Comparison of ENCODE assay signal across 8 cellular contexts in the genomic region with DNA sequence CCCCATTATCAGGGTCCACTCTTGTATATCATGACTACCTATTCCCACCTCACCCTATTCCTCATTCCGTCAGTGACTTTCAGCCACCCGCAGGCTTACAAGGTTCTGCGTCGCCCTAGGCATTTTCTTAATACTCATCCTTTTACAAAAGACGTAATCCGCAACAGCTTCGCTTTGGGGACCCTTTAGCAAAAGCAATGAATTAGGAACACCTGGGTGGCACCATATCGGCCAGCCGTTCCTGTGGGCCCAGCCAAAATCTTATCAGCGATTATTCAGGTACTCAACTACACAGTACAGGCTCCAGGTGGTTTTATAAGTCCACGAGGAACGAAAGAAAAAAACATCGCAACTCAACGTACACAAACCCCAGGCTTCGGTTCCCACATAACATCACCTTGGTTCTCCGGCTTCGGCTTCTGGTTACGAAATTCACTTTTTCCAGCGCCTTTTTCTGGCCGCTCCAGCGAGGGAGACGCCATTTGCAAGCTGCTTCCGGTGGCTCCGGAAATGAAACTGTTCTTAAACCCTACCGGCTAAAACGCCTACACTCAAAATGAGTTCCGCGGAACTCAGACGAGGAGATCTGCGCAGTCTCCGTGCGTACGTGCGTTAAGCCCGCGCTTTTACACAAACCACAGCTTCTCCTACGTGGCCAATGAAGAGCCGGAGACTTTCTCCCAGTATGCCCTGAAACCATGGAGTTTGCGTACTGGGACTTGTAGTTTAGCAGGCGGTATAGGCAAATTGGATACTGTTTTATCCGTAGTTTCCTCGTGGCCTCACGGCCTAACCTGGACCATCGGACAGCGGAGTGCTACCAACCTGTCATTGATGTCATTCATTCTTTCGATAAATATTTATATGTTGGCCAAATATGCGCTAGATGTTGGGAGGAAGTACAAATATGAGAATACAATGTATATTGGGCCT. TPM values are rescaled to one million over a fixed set of nuclear protein-coding genes. Genes with fewer than 3 reads are reported as not detected.
A peak's percentile ranks its signal among the peaks of the same experiment; 100 is the strongest.
DNase-seq lines count a peak whose midpoint lies in the region; ATAC-seq and TF ChIP-seq lines count a peak whose summit lies in the region.

Gene KRR1 (minus strand): TSS at position 494 of the 933 bp plus-strand sequence. CDS start 12 bp downstream, at position 482.

- peak; percentile 77 to 94 for DNase-seq in NCI-H187 (lab: John Stamatoyannopoulos, UW)
- peak; percentile 57 to 99 (median 83) for DNase-seq in T-helper 2 cell
- DNase-seq in left ventricle myocardium inferior: peak; percentile 90
- peak; percentile 69 for DNase-seq in progenitor cell of endocrine pancreas (ENCODE audit: low spot score, unreplicated experiment)
- peak; percentile 95 for DNase-seq in ureter (ENCODE audit: low spot score)

- peak within 1 kb of the TSS; percentile 83 for H3K4me3 ChIP-seq in left ventricle myocardium inferior

- no peaks in the 10 kb centered on the region for H3K9me3 ChIP-seq in left ventricle myocardium inferior (replicated peaks)

- peaks cover 41% of the 10 kb centered on the region for H3K4me1 ChIP-seq in left ventricle myocardium inferior

- peaks cover 27% of the 10 kb centered on the region for H3K4me1 Mint-ChIP-seq in progenitor cell of endocrine pancreas (ENCODE audit: low read depth)

- no peaks in the 10 kb centered on the region for H3K9me3 Mint-ChIP-seq in progenitor cell of endocrine pancreas (ENCODE audit: low read depth)

- H3K27me3 ChIP-seq in left ventricle myocardium inferior (ENCODE audit: low read depth): no peaks in the 10 kb centered on the region

- peaks cover 6% of the 10 kb centered on the region for H3K36me3 ChIP-seq in left ventricle myocardium inferior

- intact Hi-C loops in left ventricle myocardium inferior (cut with micrococcal nuclease): no loop called here

- H3K4me3 Mint-ChIP-seq in progenitor cell of endocrine pancreas (ENCODE audit: low read depth): peak within 1 kb of the TSS; percentile 100

- peak within 1 kb of the TSS; percentile 88 for H3K27ac ChIP-seq in angular gyrus (ENCODE audit: low read depth, low read length)
- peak within 1 kb of the TSS; percentile 78 for H3K27ac ChIP-seq in left ventricle myocardium inferior (replicated peaks)

- H3K27ac Mint-ChIP-seq in progenitor cell of endocrine pancreas: peak within 1 kb of the TSS; percentile 99

- H3K27me3 Mint-ChIP-seq in progenitor cell of endocrine pancreas: no peaks in the 10 kb centered on the region

- H3K36me3 Mint-ChIP-seq in progenitor cell of endocrine pancreas (ENCODE audit: insufficient read depth): peaks cover 2% of the 10 kb centered on the region

- TF ChIP-seq CTCF in left ventricle myocardium inferior (IDR thresholded peaks at IDR 0.05; ENCODE audit: borderline replicate concordance) (peak; percentile 38), progenitor cell of endocrine pancreas (IDR thresholded peaks at IDR 0.05; ENCODE audit: unreplicated experiment) (peak; percentile 21)

- peak; percentile 97 for ATAC-seq in GM18498 (IDR thresholded peaks at IDR 0.05; ENCODE audit: unreplicated experiment)
- peak; percentile 96 for ATAC-seq in HG02938 (IDR thresholded peaks at IDR 0.05; ENCODE audit: unreplicated experiment)

RNA-seq across cellular contexts. Expression of gene KRR1, which starts in this region (rescaled TPM):
- total RNA-seq in left ventricle myocardium inferior (32.7 TPM), progenitor cell of endocrine pancreas (71.2 and 71.3 TPM in 2 replicates), ureter (70.9 TPM)

Comparison
In these comparisons a context has a peak if more than half of its experiments do, and no peak if none do; other contexts are left out.
1. Peak in every context shown above with its lines: DNase-seq, ATAC-seq, H3K4me3 ChIP-seq and H3K27ac ChIP-seq.